In genomic region chr6:159008656-159009288, GRCh38 we compare ENCODE assay signal across 9 cellular contexts. TPM values are rescaled to one million over a fixed set of nuclear protein-coding genes. Genes with fewer than 3 reads are reported as not detected.
DNase-seq lines count a peak whose midpoint lies in the region; ATAC-seq and TF ChIP-seq lines count a peak whose summit lies in the region.
"Had no signal": no experiment of that assay in that cellular context is flagged by ENCODE, and none has a peak within 500 bp of the region (broad histone marks: within the 10 kb centered on the region; RNA-seq: fewer than 3 reads in every experiment).

No MANE protein-coding gene starts in this region.

- no peaks in the 10 kb centered on the region for H3K27me3 ChIP-seq in prostate gland (replicated peaks; ENCODE audit: insufficient read depth)

- DNase-seq in AG09309 (ENCODE audit: low read depth): no peak
- no peak for DNase-seq in prostate gland (ENCODE audit: low spot score)
- DNase-seq in occipital lobe (lab: John Stamatoyannopoulos, UW): no peak
- no peak for DNase-seq in NCI-H524 treated with DMSO at 0.1 percent for 48 hours (lab: John Stamatoyannopoulos, UW)

- ATAC-seq in HG03280 (IDR thresholded peaks at IDR 0.05; ENCODE audit: unreplicated experiment) (peak; percentile 73), SK-N-SH treated with all-trans-retinoic acid at 6 μM for 48 hours (peak; percentile 53; the same call in 1 of the 3 replicates), esophagus mucosa (peak; percentile 72)

- TF ChIP-seq POLR2A in prostate gland (IDR thresholded peaks at IDR 0.05): no peak

- H3K36me3 ChIP-seq in prostate gland: no peaks in the 10 kb centered on the region

- H3K4me1 ChIP-seq in prostate gland (replicated peaks): no peaks in the 10 kb centered on the region

- no peak overlapping the region for H3K27ac ChIP-seq in prostate gland

- WGBS in prostate gland: 79% methylated on average over 10 of the region's 10 CpGs

- no peaks in the 10 kb centered on the region for H3K9me3 ChIP-seq in prostate gland

- H3K4me3 ChIP-seq in AG09309 (ENCODE audit: control insufficient read depth, low read depth, low read length) (no peak overlapping the region), prostate gland (no peak overlapping the region)

- TF ChIP-seq CTCF in AG09309 (IDR thresholded peaks at IDR 0.05; ENCODE audit: control insufficient read depth, insufficient read depth, low read depth, low read length, missing control alignments) (peak; percentile 39), GM12873 (IDR thresholded peaks at IDR 0.05; ENCODE audit: insufficient read depth, low read depth, low read length, missing control alignments) (peak; percentile 57), prostate gland (IDR thresholded peaks at IDR 0.05) (peak in 3 of 4 experiments; percentile 24 to 48 (median 48))

- intact Hi-C loops in prostate gland (cut with DNase I): loop anchor here (10.0 kb wide), 1 partner anchor 96 kb away; no protein-coding TSS in a partner anchor

TF ChIP-seq in SK-N-SH treated with all-trans-retinoic acid at 6 μM for 48 hours, 23 proteins besides CTCF, POLR2A, EP300 and RAD21:
- TF ChIP-seq ISL1 (CRISPR knock-in tag; IDR thresholded peaks at IDR 0.05): no peak

RNA-seq across cellular contexts. Expression of gene RSPH3, which starts 8.8 kb away (rescaled TPM):
- total RNA-seq in esophagus mucosa: 13.4 TPM
- total RNA-seq in prostate gland: 10 to 100 TPM; 18.7 to 19.4 TPM
- total RNA-seq in occipital lobe: 7.5 TPM

RNA-seq across cellular contexts. Expression of gene TAGAP, which starts 36.0 kb away (rescaled TPM):
- 0.92 TPM for total RNA-seq in esophagus mucosa
- total RNA-seq in prostate gland: 1 to 10 TPM; 2.6 to 4.8 TPM
- total RNA-seq in occipital lobe: 1.4 TPM
- total RNA-seq: HT1080 had no signal
